Comparison of ENCODE assay signal across 1 cellular context in genomic region chr1:157090771-157091170, GRCh38.
TF ChIP-seq lines count a peak whose summit lies in the region.

No MANE protein-coding gene starts in this region.

TF ChIP-seq in IMR-90, 13 proteins besides CTCF, POLR2A, EP300 and RAD21:
- no peak for TF ChIP-seq RCOR1 (IDR thresholded peaks at IDR 0.05; ENCODE audit: insufficient replicate concordance, low read length)
- no peak for TF ChIP-seq MXI1 (IDR thresholded peaks at IDR 0.05; ENCODE audit: borderline replicate concordance, low read depth, low read length)
- no peak for TF ChIP-seq MAZ (IDR thresholded peaks at IDR 0.05; ENCODE audit: borderline replicate concordance, low read depth, low read length)
- TF ChIP-seq RFX5 (IDR thresholded peaks at IDR 0.05; ENCODE audit: low read depth, low read length), result no peak
- TF ChIP-seq MAFK (IDR thresholded peaks at IDR 0.05; ENCODE audit: low read depth, low read length), result no peak
- TF ChIP-seq, protein P1, sequence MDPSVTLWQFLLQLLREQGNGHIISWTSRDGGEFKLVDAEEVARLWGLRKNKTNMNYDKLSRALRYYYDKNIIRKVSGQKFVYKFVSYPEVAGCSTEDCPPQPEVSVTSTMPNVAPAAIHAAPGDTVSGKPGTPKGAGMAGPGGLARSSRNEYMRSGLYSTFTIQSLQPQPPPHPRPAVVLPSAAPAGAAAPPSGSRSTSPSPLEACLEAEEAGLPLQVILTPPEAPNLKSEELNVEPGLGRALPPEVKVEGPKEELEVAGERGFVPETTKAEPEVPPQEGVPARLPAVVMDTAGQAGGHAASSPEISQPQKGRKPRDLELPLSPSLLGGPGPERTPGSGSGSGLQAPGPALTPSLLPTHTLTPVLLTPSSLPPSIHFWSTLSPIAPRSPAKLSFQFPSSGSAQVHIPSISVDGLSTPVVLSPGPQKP (IDR thresholded peaks at IDR 0.05; ENCODE audit: borderline replicate concordance, low read depth, low read length), result no peak
- no peak for TF ChIP-seq CHD1 (IDR thresholded peaks at IDR 0.05; ENCODE audit: low read depth, low read length)
- no peak for TF ChIP-seq CEBPB (IDR thresholded peaks at IDR 0.05; ENCODE audit: low read depth, low read length)
- TF ChIP-seq BHLHE40 (IDR thresholded peaks at IDR 0.05; ENCODE audit: low read depth, low read length), result no peak
- TF ChIP-seq NFE2L2 (IDR thresholded peaks at IDR 0.05; ENCODE audit: low read depth, low read length), result no peak
- no peak for TF ChIP-seq USF2 (IDR thresholded peaks at IDR 0.05; ENCODE audit: low read depth, low read length)
- no peak for TF ChIP-seq FOS (IDR thresholded peaks at IDR 0.05; ENCODE audit: low read depth, low read length)
- no peak for TF ChIP-seq SMC3 (IDR thresholded peaks at IDR 0.05; ENCODE audit: low read depth, low read length)
